In the genomic region with DNA sequence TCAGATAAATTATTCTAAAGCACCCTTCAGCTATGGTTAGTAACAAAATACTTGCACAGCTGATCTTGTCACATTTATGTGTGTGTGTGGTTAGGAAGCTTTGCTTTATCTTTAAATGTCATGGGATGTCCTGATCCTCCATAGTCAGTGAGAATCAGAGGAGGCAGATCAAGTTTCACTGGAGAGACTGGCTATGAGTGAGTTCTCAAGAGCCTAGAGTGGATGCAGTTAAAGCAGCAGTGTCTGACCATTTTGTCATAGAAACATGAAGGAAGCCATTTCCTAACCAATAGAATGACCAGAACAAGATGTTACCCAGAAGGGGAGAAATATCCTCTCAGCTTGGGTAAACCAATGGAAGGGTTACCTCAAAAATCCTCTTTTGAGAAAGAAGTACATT, we compare ENCODE assay signal across 23 cellular contexts.
A peak's percentile ranks its signal among the peaks of the same experiment; 100 is the strongest.
DNase-seq lines count a peak whose midpoint lies in the region; ATAC-seq and TF ChIP-seq lines count a peak whose summit lies in the region.
"Had no signal": no experiment of that assay in that cellular context is flagged by ENCODE, and none has a peak within 500 bp of the region (broad histone marks: within the 10 kb centered on the region; RNA-seq: fewer than 3 reads in every experiment).

No MANE protein-coding gene starts in this region.

- H3K27me3 ChIP-seq in PC-3 (ENCODE audit: low read length), result no peaks in the 10 kb centered on the region; the same call in 1 of the 2 replicates
- H3K27me3 ChIP-seq: BLaER1, right atrium auricular region, SJCRH30, stomach, transverse colon had no signal

- no peaks in the 10 kb centered on the region for H3K4me1 ChIP-seq in PC-3 (ENCODE audit: insufficient read depth, low read length)
- H3K4me1 ChIP-seq: BLaER1, Caco-2, SJCRH30, stomach, transverse colon had no signal

- no peak overlapping the region for H3K4me3 ChIP-seq in PC-3 (ENCODE audit: low read length)
- H3K4me3 ChIP-seq: BLaER1, right atrium auricular region, SJCRH30, stomach, transverse colon had no signal

- no peak overlapping the region for H2AFZ ChIP-seq in PC-3 (ENCODE audit: low read length)

- no peak; the same call in 1 of the 2 replicates for ATAC-seq in PC-3
- no peak for ATAC-seq in SK-N-SH treated with all-trans-retinoic acid at 6 μM for 48 hours
- ATAC-seq: activated T-helper 17 cell treated with anti-CD3 and anti-CD28 coated beads, Interleukin-2, amount 50 U/mL, for 72 hours; left cardiac atrium had no signal

- no peak for TF ChIP-seq CTCF in PC-3 (conservative IDR thresholded peaks at IDR 0.05; ENCODE audit: low read depth, low read length)

- H3K36me3 ChIP-seq in PC-3 (ENCODE audit: low read depth, low read length), result no peaks in the 10 kb centered on the region
- H3K36me3 ChIP-seq: BLaER1, right atrium auricular region, SJCRH30, stomach, transverse colon had no signal

- CTCF ChIA-PET in PC-3 (lab: Charles Lee), result no interaction called here

- in situ Hi-C loops in ACHN (cut with HindIII; ENCODE audit: low pct_ligation_motif_present, low pct_unique_long_range_greater_than_20kb, low sequenced_read_pairs), result no loop called here

- no peaks in the 10 kb centered on the region for H3F3A ChIP-seq in PC-3 (ENCODE audit: low read length, unreplicated experiment)

- POLR2A ChIA-PET in PC-3 (lab: Charles Lee; ENCODE audit: unreplicated experiment), result no interaction called here

- no peaks in the 10 kb centered on the region for H3K9me3 ChIP-seq in PC-3 (ENCODE audit: low read length)
- H3K9me3 ChIP-seq: BLaER1, Caco-2, right atrium auricular region, SJCRH30, stomach, transverse colon had no signal

- no peak overlapping the region for H3K4me2 ChIP-seq in PC-3 (ENCODE audit: low read length)
- H3K4me2 ChIP-seq: BLaER1 had no signal

- BruUV-seq in PC-3 (replicated peaks; lab: Mats Ljungman, UMichigan), result no TSS peak

- DNase-seq in SHP77 (lab: John Stamatoyannopoulos, UW) (peak; percentile 10 to 21), SHP77 treated with DMSO at 0.1 percent for 48 hours (lab: John Stamatoyannopoulos, UW) (no peak), PC-3 (peak; percentile 21), iPS-NIHi11 (ENCODE audit: low spot score) (peak; percentile 38), substantia nigra (lab: John Stamatoyannopoulos, UW) (no peak), ACHN (no peak), germinal center (ENCODE audit: low spot score) (no peak)
- DNase-seq: activated CD4-positive, alpha-beta T cell treated with anti-CD3 and anti-CD28 coated beads, Interleukin-2, amount 50 U/mL, for 1 hour; Caco-2; cerebellar nuclear complex; effector CD4-positive, alpha-beta T cell; EL; left cardiac atrium; naive B cell; NCI-H1105; NCI-H774; stomach; transverse colon had no signal

- H3K9ac ChIP-seq in PC-3 (ENCODE audit: low read length), result no peak overlapping the region
- H3K9ac ChIP-seq: BLaER1 had no signal

- H3K27ac ChIP-seq in PC-3 (ENCODE audit: low read length) (no peak overlapping the region), substantia nigra (ENCODE audit: low read depth, low read length, poor library complexity, severe bottlenecking) (no peak overlapping the region)
- H3K27ac ChIP-seq: BLaER1, right atrium auricular region, SJCRH30, stomach, transverse colon had no signal

- H3K79me2 ChIP-seq in PC-3 (ENCODE audit: low read length), result no peaks in the 10 kb centered on the region

- intact Hi-C loops in PC-3 (cut with micrococcal nuclease), result no loop called here

- no peaks in the 10 kb centered on the region; the same call in 1 of the 2 replicates for H3K9me2 ChIP-seq in PC-3 (replicated peaks; ENCODE audit: low read length)

- H4K20me1 ChIP-seq in PC-3 (ENCODE audit: low read length), result no peaks in the 10 kb centered on the region
- H4K20me1 ChIP-seq: BLaER1 had no signal

TF ChIP-seq in SK-N-SH treated with all-trans-retinoic acid at 6 μM for 48 hours, 23 proteins besides CTCF, POLR2A, EP300 and RAD21:
- TF ChIP-seq PPARA (CRISPR knock-in tag; IDR thresholded peaks at IDR 0.05; ENCODE audit: borderline replicate concordance) (no peak), OSR1 (CRISPR knock-in tag; IDR thresholded peaks at IDR 0.05) (no peak), SNAI2 (CRISPR knock-in tag; IDR thresholded peaks at IDR 0.05) (no peak), ISL1 (CRISPR knock-in tag; IDR thresholded peaks at IDR 0.05) (no peak), ZC3H10 (CRISPR knock-in tag; IDR thresholded peaks at IDR 0.05) (no peak), ZNF565 (CRISPR knock-in tag; conservative IDR thresholded peaks at IDR 0.05; ENCODE audit: low read depth) (no peak), BACH2 (CRISPR knock-in tag; IDR thresholded peaks at IDR 0.05; ENCODE audit: borderline replicate concordance) (no peak), ZNF70 (CRISPR knock-in tag; IDR thresholded peaks at IDR 0.05) (no peak), TOX (CRISPR knock-in tag; IDR thresholded peaks at IDR 0.05; ENCODE audit: borderline replicate concordance) (no peak), CSDC2 (CRISPR knock-in tag; IDR thresholded peaks at IDR 0.05) (no peak), ZFP3 (CRISPR knock-in tag; IDR thresholded peaks at IDR 0.05) (no peak), ESRRG (CRISPR knock-in tag; IDR thresholded peaks at IDR 0.05) (no peak), TCF4 (CRISPR knock-in tag; IDR thresholded peaks at IDR 0.05; ENCODE audit: borderline replicate concordance) (no peak), ZNF8 (CRISPR knock-in tag; IDR thresholded peaks at IDR 0.05) (no peak), GLIS3 (CRISPR knock-in tag; IDR thresholded peaks at IDR 0.05) (no peak), ARNTL (CRISPR knock-in tag; IDR thresholded peaks at IDR 0.05; ENCODE audit: borderline replicate concordance, low read depth) (no peak)
- TF ChIP-seq, protein P1, sequence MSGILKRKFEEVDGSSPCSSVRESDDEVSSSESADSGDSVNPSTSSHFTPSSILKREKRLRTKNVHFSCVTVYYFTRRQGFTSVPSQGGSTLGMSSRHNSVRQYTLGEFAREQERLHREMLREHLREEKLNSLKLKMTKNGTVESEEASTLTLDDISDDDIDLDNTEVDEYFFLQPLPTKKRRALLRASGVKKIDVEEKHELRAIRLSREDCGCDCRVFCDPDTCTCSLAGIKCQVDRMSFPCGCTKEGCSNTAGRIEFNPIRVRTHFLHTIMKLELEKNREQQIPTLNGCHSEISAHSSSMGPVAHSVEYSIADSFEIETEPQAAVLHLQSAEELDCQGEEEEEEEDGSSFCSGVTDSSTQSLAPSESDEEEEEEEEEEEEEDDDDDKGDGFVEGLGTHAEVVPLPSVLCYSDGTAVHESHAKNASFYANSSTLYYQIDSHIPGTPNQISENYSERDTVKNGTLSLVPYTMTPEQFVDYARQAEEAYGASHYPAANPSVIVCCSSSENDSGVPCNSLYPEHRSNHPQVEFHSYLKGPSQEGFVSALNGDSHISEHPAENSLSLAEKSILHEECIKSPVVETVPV (CRISPR knock-in tag; IDR thresholded peaks at IDR 0.05), result no peak
- TF ChIP-seq, protein P2, sequence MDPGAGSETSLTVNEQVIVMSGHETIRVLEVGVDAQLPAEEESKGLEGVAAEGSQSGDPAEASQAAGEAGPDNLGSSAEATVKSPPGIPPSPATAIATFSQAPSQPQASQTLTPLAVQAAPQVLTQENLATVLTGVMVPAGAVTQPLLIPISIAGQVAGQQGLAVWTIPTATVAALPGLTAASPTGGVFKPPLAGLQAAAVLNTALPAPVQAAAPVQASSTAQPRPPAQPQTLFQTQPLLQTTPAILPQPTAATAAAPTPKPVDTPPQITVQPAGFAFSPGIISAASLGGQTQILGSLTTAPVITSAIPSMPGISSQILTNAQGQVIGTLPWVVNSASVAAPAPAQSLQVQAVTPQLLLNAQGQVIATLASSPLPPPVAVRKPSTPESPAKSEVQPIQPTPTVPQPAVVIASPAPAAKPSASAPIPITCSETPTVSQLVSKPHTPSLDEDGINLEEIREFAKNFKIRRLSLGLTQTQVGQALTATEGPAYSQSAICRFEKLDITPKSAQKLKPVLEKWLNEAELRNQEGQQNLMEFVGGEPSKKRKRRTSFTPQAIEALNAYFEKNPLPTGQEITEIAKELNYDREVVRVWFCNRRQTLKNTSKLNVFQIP (CRISPR knock-in tag; IDR thresholded peaks at IDR 0.05; ENCODE audit: borderline replicate concordance, low read depth), result no peak
- TF ChIP-seq, protein P3, sequence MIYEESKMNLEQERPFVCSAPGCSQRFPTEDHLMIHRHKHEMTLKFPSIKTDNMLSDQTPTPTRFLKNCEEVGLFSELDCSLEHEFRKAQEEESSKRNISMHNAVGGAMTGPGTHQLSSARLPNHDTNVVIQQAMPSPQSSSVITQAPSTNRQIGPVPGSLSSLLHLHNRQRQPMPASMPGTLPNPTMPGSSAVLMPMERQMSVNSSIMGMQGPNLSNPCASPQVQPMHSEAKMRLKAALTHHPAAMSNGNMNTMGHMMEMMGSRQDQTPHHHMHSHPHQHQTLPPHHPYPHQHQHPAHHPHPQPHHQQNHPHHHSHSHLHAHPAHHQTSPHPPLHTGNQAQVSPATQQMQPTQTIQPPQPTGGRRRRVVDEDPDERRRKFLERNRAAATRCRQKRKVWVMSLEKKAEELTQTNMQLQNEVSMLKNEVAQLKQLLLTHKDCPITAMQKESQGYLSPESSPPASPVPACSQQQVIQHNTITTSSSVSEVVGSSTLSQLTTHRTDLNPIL (CRISPR knock-in tag; IDR thresholded peaks at IDR 0.05; ENCODE audit: low read depth), result no peak
- TF ChIP-seq, protein P4, sequence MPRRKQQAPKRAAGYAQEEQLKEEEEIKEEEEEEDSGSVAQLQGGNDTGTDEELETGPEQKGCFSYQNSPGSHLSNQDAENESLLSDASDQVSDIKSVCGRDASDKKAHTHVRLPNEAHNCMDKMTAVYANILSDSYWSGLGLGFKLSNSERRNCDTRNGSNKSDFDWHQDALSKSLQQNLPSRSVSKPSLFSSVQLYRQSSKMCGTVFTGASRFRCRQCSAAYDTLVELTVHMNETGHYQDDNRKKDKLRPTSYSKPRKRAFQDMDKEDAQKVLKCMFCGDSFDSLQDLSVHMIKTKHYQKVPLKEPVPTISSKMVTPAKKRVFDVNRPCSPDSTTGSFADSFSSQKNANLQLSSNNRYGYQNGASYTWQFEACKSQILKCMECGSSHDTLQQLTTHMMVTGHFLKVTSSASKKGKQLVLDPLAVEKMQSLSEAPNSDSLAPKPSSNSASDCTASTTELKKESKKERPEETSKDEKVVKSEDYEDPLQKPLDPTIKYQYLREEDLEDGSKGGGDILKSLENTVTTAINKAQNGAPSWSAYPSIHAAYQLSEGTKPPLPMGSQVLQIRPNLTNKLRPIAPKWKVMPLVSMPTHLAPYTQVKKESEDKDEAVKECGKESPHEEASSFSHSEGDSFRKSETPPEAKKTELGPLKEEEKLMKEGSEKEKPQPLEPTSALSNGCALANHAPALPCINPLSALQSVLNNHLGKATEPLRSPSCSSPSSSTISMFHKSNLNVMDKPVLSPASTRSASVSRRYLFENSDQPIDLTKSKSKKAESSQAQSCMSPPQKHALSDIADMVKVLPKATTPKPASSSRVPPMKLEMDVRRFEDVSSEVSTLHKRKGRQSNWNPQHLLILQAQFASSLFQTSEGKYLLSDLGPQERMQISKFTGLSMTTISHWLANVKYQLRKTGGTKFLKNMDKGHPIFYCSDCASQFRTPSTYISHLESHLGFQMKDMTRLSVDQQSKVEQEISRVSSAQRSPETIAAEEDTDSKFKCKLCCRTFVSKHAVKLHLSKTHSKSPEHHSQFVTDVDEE (CRISPR knock-in tag; IDR thresholded peaks at IDR 0.05), result no peak

Comparison
In these comparisons a context has a peak if more than half of its experiments do, and no peak if none do; other contexts are left out.
1. DNase-seq: peak in SHP77 (2 of 2), PC-3 (single experiment) and iPS-NIHi11 (single experiment); none in SHP77 treated with DMSO at 0.1 percent for 48 hours (single experiment), substantia nigra (0 of 49), ACHN (single experiment) and germinal center (single experiment).